ENCODE assay signal across 8 cellular contexts in genomic region chr10:28734940-28735759, GRCh38. TPM values are rescaled to one million over a fixed set of nuclear protein-coding genes. Genes with fewer than 3 reads are reported as not detected.
DNase-seq lines count a peak whose midpoint lies in the region; ATAC-seq and TF ChIP-seq lines count a peak whose summit lies in the region.

No MANE protein-coding gene starts in this region.

- H3K4me3 ChIP-seq in A673 (ENCODE audit: low read depth, low read length, poor library complexity, severe bottlenecking) = no peak overlapping the region
- no peak overlapping the region for H3K4me3 ChIP-seq in adrenal gland
- no peak overlapping the region for H3K4me3 ChIP-seq in kidney epithelial cell (ENCODE audit: low read depth, low read length)
- H3K4me3 ChIP-seq in CD8-positive, alpha-beta memory T cell (ENCODE audit: low read length) = no peak overlapping the region

- H3K4me1 ChIP-seq in A673 (ENCODE audit: insufficient read depth, low read length, poor library complexity, severe bottlenecking) (peaks cover 16% of the 10 kb centered on the region), adrenal gland (replicated peaks in 1 of 2) (no peaks in the 10 kb centered on the region)
- H3K4me1 ChIP-seq in CD8-positive, alpha-beta memory T cell (ENCODE audit: insufficient read depth, low read length) = no peaks in the 10 kb centered on the region

- WGBS in adrenal gland, 4 donors = 58 to 70% (median 66%) methylated on average over 3 to 4 of the region's 4 CpGs

- no peaks in the 10 kb centered on the region for H3K36me3 ChIP-seq in A673 (ENCODE audit: insufficient read depth, low read length, poor library complexity, severe bottlenecking)
- no peaks in the 10 kb centered on the region for H3K36me3 ChIP-seq in adrenal gland (replicated peaks in 1 of 2)
- no peaks in the 10 kb centered on the region for H3K36me3 ChIP-seq in kidney epithelial cell (ENCODE audit: control insufficient read depth, insufficient read depth, low read length)
- no peaks in the 10 kb centered on the region for H3K36me3 ChIP-seq in CD8-positive, alpha-beta memory T cell (ENCODE audit: insufficient read depth, low read length)

- no peak for ATAC-seq in activated naive CD8-positive, alpha-beta T cell treated with anti-CD3 and anti-CD28 coated beads, Interleukin-2, amount 50 U/mL, for 24 hours
- no peak for ATAC-seq in GM21786 (IDR thresholded peaks at IDR 0.05; ENCODE audit: unreplicated experiment)

- H3K27ac ChIP-seq in A673 (ENCODE audit: low read depth, low read length, poor library complexity, severe bottlenecking) (no peak overlapping the region), adrenal gland (peak overlapping the region in 3 of 5 donors; percentile 10 to 67 (median 24))
- H3K27ac ChIP-seq in CD8-positive, alpha-beta memory T cell (ENCODE audit: low read depth, low read length) = no peak overlapping the region

- H3K9me3 ChIP-seq in A673 (ENCODE audit: low read depth, low read length, poor library complexity, severe bottlenecking) (peaks cover 5% of the 10 kb centered on the region), adrenal gland (replicated peaks in 1 of 3) (no peaks in the 10 kb centered on the region)
- H3K9me3 ChIP-seq in CD8-positive, alpha-beta memory T cell (ENCODE audit: low read length) = no peaks in the 10 kb centered on the region

- no peak overlapping the region for H3K27ac Mint-ChIP-seq in CD8-positive, alpha-beta memory T cell
- H3K27ac Mint-ChIP-seq in activated naive CD8-positive, alpha-beta T cell treated with anti-CD3 and anti-CD28 coated beads, Interleukin-2, amount 50 U/mL, for 24 hours = no peak overlapping the region

- H3K4me3 Mint-ChIP-seq in CD8-positive, alpha-beta memory T cell = no peak overlapping the region
- no peak overlapping the region for H3K4me3 Mint-ChIP-seq in activated naive CD8-positive, alpha-beta T cell treated with anti-CD3 and anti-CD28 coated beads, Interleukin-2, amount 50 U/mL, for 24 hours

- no peak for TF ChIP-seq POLR2A in adrenal gland (IDR thresholded peaks at IDR 0.05)

- POLR2A ChIA-PET in A673 (lab: Charles Lee; ENCODE audit: low non-redundant PET) = no interaction called here
- POLR2A ChIA-PET in CD8-positive, alpha-beta memory T cell (lab: Charles Lee) = no interaction called here

- CTCF ChIA-PET in A673 (lab: Charles Lee) = no interaction called here
- CTCF ChIA-PET in CD8-positive, alpha-beta memory T cell (lab: Charles Lee) = no interaction called here

- H3K27me3 ChIP-seq in A673 (replicated peaks; ENCODE audit: insufficient read depth, low read depth, low read length, poor library complexity) = no peaks in the 10 kb centered on the region
- H3K27me3 ChIP-seq in adrenal gland = no peaks in the 10 kb centered on the region
- H3K27me3 ChIP-seq in kidney epithelial cell (ENCODE audit: control insufficient read depth, insufficient read depth, low read length) = no peaks in the 10 kb centered on the region
- H3K27me3 ChIP-seq in CD8-positive, alpha-beta memory T cell (ENCODE audit: insufficient read depth, low read length, poor library complexity, severe bottlenecking) = no peaks in the 10 kb centered on the region

- intact Hi-C loops in A673 (cut with micrococcal nuclease; ENCODE audit: unreplicated experiment) (no loop called here), adrenal gland (cut with DNase I) (no loop called here)

- H3K27me3 Mint-ChIP-seq in CD8-positive, alpha-beta memory T cell = peaks cover 17 to 29% of the 10 kb centered on the region in 2 donors
- H3K27me3 Mint-ChIP-seq in activated naive CD8-positive, alpha-beta T cell treated with anti-CD3 and anti-CD28 coated beads, Interleukin-2, amount 50 U/mL, for 24 hours = peaks cover 16% of the 10 kb centered on the region

- BruUV-seq in A673 (replicated peaks; lab: Mats Ljungman, UMichigan) = no TSS peak

- H3K9me3 Mint-ChIP-seq in CD8-positive, alpha-beta memory T cell = peaks cover 0 to 9% (median 5%) of the 10 kb centered on the region in 5 donors
- H3K9me3 Mint-ChIP-seq in activated naive CD8-positive, alpha-beta T cell treated with anti-CD3 and anti-CD28 coated beads, Interleukin-2, amount 50 U/mL, for 24 hours = peaks cover 9% of the 10 kb centered on the region

- H3K4me1 Mint-ChIP-seq in CD8-positive, alpha-beta memory T cell = peaks cover 0 to 4% (median 0%) of the 10 kb centered on the region in 3 donors
- H3K4me1 Mint-ChIP-seq in activated naive CD8-positive, alpha-beta T cell treated with anti-CD3 and anti-CD28 coated beads, Interleukin-2, amount 50 U/mL, for 24 hours = no peaks in the 10 kb centered on the region

- no peaks in the 10 kb centered on the region for H3K36me3 Mint-ChIP-seq in CD8-positive, alpha-beta memory T cell
- no peaks in the 10 kb centered on the region for H3K36me3 Mint-ChIP-seq in activated naive CD8-positive, alpha-beta T cell treated with anti-CD3 and anti-CD28 coated beads, Interleukin-2, amount 50 U/mL, for 24 hours (ENCODE audit: low read depth)

- peak; percentile 84 for DNase-seq in A673 (ENCODE audit: low spot score)
- DNase-seq in HK-2 (ENCODE audit: unreplicated experiment) = peak; percentile 12
- DNase-seq in adrenal gland = peak in 6 of 7 donors; percentile 22 to 78 (median 54)
- DNase-seq in kidney epithelial cell (ENCODE audit: low read depth) = peak; percentile 71
- DNase-seq in CD8-positive, alpha-beta memory T cell = no peak
- DNase-seq in activated naive CD4-positive, alpha-beta T cell treated with anti-CD3 and anti-CD28 coated beads, Interleukin-2, amount 50 U/mL, for 16 hours = no peak
- no peak for DNase-seq in activated naive CD8-positive, alpha-beta T cell treated with anti-CD3 and anti-CD28 coated beads, Interleukin-2, amount 50 U/mL, for 24 hours

- TF ChIP-seq CTCF in A673 (conservative IDR thresholded peaks at IDR 0.05; ENCODE audit: low read depth, low read length) (no peak), adrenal gland (IDR thresholded peaks at IDR 0.05) (no peak), kidney epithelial cell (IDR thresholded peaks at IDR 0.05; ENCODE audit: insufficient read depth, low read length, poor library complexity, severe bottlenecking) (no peak)

RNA-seq across cellular contexts. Expression of gene BAMBI, which starts 57.8 kb away (rescaled TPM):
- total RNA-seq in A673 (2021) = 24.8 and 31.9 TPM in 2 replicates
- 100 to 1,000 TPM in 2 of 8 donors, 10 to 100 TPM in 6; 19.5 to 114 (median 82.6) TPM for total RNA-seq in adrenal gland
- 10 to 100 TPM; 21.0 to 41.6 (median 21.2) TPM for polyA plus RNA-seq in adrenal gland
- total RNA-seq in kidney epithelial cell = 28.5 and 34.6 TPM in 2 replicates
- total RNA-seq in CD8-positive, alpha-beta memory T cell = 1 to 10 TPM; 1.4 to 1.7 TPM
- 0.56 TPM for polyA plus RNA-seq in CD8-positive, alpha-beta memory T cell

Comparison
In these comparisons a context has a peak if more than half of its experiments do, and no peak if none do; other contexts are left out.
1. DNase-seq: peak in A673 (single experiment), HK-2 (single experiment), adrenal gland (6 of 7) and kidney epithelial cell (single experiment); none in CD8-positive, alpha-beta memory T cell (0 of 5), activated naive CD4-positive, alpha-beta T cell treated with anti-CD3 and anti-CD28 coated beads, Interleukin-2, amount 50 U/mL, for 16 hours (single experiment) and activated naive CD8-positive, alpha-beta T cell treated with anti-CD3 and anti-CD28 coated beads, Interleukin-2, amount 50 U/mL, for 24 hours (single experiment).
2. H3K27ac ChIP-seq: peak in adrenal gland (3 of 5); none in A673 (single experiment) and CD8-positive, alpha-beta memory T cell (single experiment).